In the genomic region with DNA sequence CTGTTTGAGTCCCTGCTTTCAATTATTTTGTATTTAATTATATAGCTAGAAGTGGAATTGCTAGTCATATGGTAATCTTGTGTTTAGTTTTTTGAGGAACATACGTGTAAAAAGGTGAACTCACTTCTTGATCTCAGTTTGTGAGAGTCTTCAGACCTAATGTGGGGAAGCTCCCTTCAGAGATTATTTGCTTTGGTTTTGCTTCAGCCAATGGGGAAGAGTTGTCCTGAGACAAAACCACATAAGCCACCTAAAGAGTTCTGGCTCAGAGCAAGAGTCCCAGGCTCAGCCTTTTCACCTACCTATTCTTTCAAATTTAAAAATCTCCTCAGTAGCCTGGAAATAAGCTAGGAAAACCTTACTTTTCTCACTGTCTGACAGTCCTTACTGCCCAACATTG, we compare ENCODE assay signal across 24 cellular contexts.
"Had no signal": no experiment of that assay in that cellular context is flagged by ENCODE, and none has a peak within 500 bp of the region (broad histone marks: within the 10 kb centered on the region; RNA-seq: fewer than 3 reads in every experiment).

No MANE protein-coding gene starts in this region.

- H3K4me1 ChIP-seq: colonic mucosa, esophagus muscularis mucosa, foreskin keratinocyte, gastroesophageal sphincter, heart left ventricle, left lung, lower lobe of right lung had no signal

- H3K79me2 ChIP-seq: hepatocyte had no signal

- FAIRE-seq: endothelial cell of umbilical vein, frontal cortex, kidney had no signal

- H3K4me2 ChIP-seq: hepatocyte had no signal

- H3K36me3 ChIP-seq: colonic mucosa, esophagus muscularis mucosa, gastroesophageal sphincter, heart left ventricle, left lung, lower lobe of right lung had no signal

- H3K9me3 ChIP-seq: colonic mucosa, esophagus muscularis mucosa, left lung, lower lobe of right lung, mucosa of descending colon had no signal

- H3K27ac ChIP-seq: colonic mucosa, dorsolateral prefrontal cortex, esophagus muscularis mucosa, foreskin keratinocyte, gastroesophageal sphincter, heart left ventricle, hepatocyte, left lung, lower lobe of right lung had no signal

- H2AFZ ChIP-seq: hepatocyte had no signal

- H3K27me3 ChIP-seq: colonic mucosa, dorsolateral prefrontal cortex, esophagus muscularis mucosa, gastroesophageal sphincter, heart left ventricle, left lung had no signal

- ATAC-seq: foreskin keratinocyte; gastroesophageal sphincter; heart left ventricle; left lung; left ventricle myocardium superior; lower lobe of right lung; mucosa of descending colon; naive thymus-derived CD8-positive, alpha-beta T cell had no signal

- H3K4me3 ChIP-seq: colonic mucosa, dorsolateral prefrontal cortex, esophagus muscularis mucosa, gastroesophageal sphincter, heart left ventricle, hepatocyte, left lung, lower lobe of right lung, mucosa of descending colon had no signal

- DNase-seq: colonic mucosa; dermis blood vessel endothelial cell; dorsolateral prefrontal cortex; effector CD4-positive, alpha-beta T cell; effector memory CD4-positive, alpha-beta T cell; foreskin keratinocyte; heart left ventricle; hypothalamus; immature natural killer cell; islet precursor cell; kidney; kidney glomerular epithelial cell; left lung; left ventricle myocardium superior; lower lobe of right lung; mesenchymal stem cell; mucosa of descending colon; naive B cell; naive thymus-derived CD8-positive, alpha-beta T cell had no signal
